10 cellular contexts compared by ENCODE assay signal in the genomic region with DNA sequence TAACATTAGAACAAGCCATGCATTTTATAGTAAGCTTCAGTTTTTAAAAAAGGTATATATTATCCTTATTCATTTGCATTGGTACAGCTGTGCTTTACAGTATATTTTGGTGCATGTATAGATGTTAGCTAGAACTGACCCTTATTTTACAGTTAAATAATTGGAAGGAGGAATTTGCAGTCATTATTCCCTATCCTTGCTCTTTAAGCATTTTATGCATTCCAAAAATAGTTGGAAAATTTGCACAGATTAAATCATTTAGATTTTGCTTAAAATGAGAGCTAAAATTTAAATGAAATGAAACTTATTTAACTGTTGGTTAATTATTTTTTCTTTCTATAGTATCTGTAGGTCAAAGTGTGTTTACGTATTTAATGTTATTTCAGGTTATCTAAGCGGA.
DNase-seq lines count a peak whose midpoint lies in the region; ATAC-seq and TF ChIP-seq lines count a peak whose summit lies in the region.
"Had no signal": no experiment of that assay in that cellular context is flagged by ENCODE, and none has a peak within 500 bp of the region (broad histone marks: within the 10 kb centered on the region; RNA-seq: fewer than 3 reads in every experiment).

No MANE protein-coding gene starts in this region.

- no peak for TF ChIP-seq POLR2A in tibial nerve (IDR thresholded peaks at IDR 0.05)

- peak overlapping the region in 1 of 4 donors; percentile 55 for H3K27ac ChIP-seq in tibial nerve

- no peak for TF ChIP-seq CTCF in chondrocyte (IDR thresholded peaks at IDR 0.05)
- no peak for TF ChIP-seq CTCF in tibial nerve (IDR thresholded peaks at IDR 0.05)

- H3K36me3 ChIP-seq in MG63 (no peaks in the 10 kb centered on the region), tibial nerve (no peaks in the 10 kb centered on the region)

- H3K9me3 Mint-ChIP-seq in chondrocyte (ENCODE audit: low read depth) (peaks cover 15% of the 10 kb centered on the region), memory B cell (peaks cover 4% of the 10 kb centered on the region)
- H3K9me3 Mint-ChIP-seq: endodermal cell had no signal

- H3K4me3 ChIP-seq in MG63 (peak overlapping the region; percentile 41), tibial nerve (peak overlapping the region; percentile 2 to 49 (median 32))

- ATAC-seq in memory B cell (ENCODE audit: low read depth), result no peak

- H3K36me3 Mint-ChIP-seq in chondrocyte (ENCODE audit: low read depth) (no peaks in the 10 kb centered on the region), memory B cell (no peaks in the 10 kb centered on the region)

- no peak for TF ChIP-seq EP300 in tibial nerve (IDR thresholded peaks at IDR 0.05)

- H3K27me3 Mint-ChIP-seq in chondrocyte (ENCODE audit: low read depth) (no peaks in the 10 kb centered on the region), memory B cell (no peaks in the 10 kb centered on the region)

- H3K4me1 ChIP-seq in tibial nerve, result peaks cover 0 to 5% (median 0%) of the 10 kb centered on the region in 4 donors

- H3K27ac Mint-ChIP-seq in chondrocyte (ENCODE audit: unreplicated experiment) (no peak overlapping the region), memory B cell (no peak overlapping the region)
- H3K27ac Mint-ChIP-seq: endodermal cell had no signal

- no peaks in the 10 kb centered on the region for H3K27me3 ChIP-seq in MG63
- H3K27me3 ChIP-seq in tibial nerve, result no peaks in the 10 kb centered on the region

- peaks cover 13% of the 10 kb centered on the region for H3K4me1 Mint-ChIP-seq in chondrocyte (ENCODE audit: low read depth)
- H3K4me1 Mint-ChIP-seq in memory B cell, result no peaks in the 10 kb centered on the region

- no peaks in the 10 kb centered on the region for H3K9me3 ChIP-seq in MG63
- no peaks in the 10 kb centered on the region for H3K9me3 ChIP-seq in tibial nerve

- DNase-seq in MG63, result no peak
- DNase-seq in chondrocyte (ENCODE audit: low spot score), result no peak
- DNase-seq in memory B cell (ENCODE audit: low spot score in 2 of 2), result no peak
- no peak for DNase-seq in tibial nerve (ENCODE audit: low spot score in 2 of 2)
- no peak for DNase-seq in activated naive CD4-positive, alpha-beta T cell treated with anti-CD3 and anti-CD28 coated beads, Interleukin-2, amount 50 U/mL, for 16 hours
- DNase-seq in cerebellar cortex (ENCODE audit: low spot score), result no peak
- DNase-seq in KG1 (lab: John Stamatoyannopoulos, UW), result no peak
- DNase-seq: endodermal cell; NCI-H1092 treated with DMSO at 0.1 percent for 48 hours; stimulated activated naive CD4-positive, alpha-beta T cell had no signal

- WGBS in tibial nerve, 2 donors, result 34 to 36% methylated on average over 2 of the region's 2 CpGs

- H3K4me3 Mint-ChIP-seq in chondrocyte (ENCODE audit: unreplicated experiment) (peak overlapping the region; percentile 62), memory B cell (peak overlapping the region; percentile 11)
- H3K4me3 Mint-ChIP-seq: endodermal cell had no signal
